ENCODE assay signal across 8 cellular contexts in genomic region chr18:48833701-48834394, GRCh38.
DNase-seq lines count a peak whose midpoint lies in the region; ATAC-seq and TF ChIP-seq lines count a peak whose summit lies in the region.

No MANE protein-coding gene starts in this region.

- H2BK15ac ChIP-seq in IMR-90 (ENCODE audit: low read depth, low read length): peak overlapping the region; percentile 51; the same call in 1 of the 3 replicates

- BruUV-seq in IMR-90 (replicated peaks; lab: Mats Ljungman, UMichigan): no TSS peak

- H3K56ac ChIP-seq in IMR-90 (ENCODE audit: extremely low read depth, insufficient read depth, low read length): no peak overlapping the region

- no peak for TF ChIP-seq RAD21 in IMR-90 (IDR thresholded peaks at IDR 0.05; ENCODE audit: low read length)

- H3K9me2 ChIP-seq in DOHH2 (replicated peaks; ENCODE audit: control insufficient read depth, low read length): no peaks in the 10 kb centered on the region

- H3K9ac ChIP-seq in IMR-90 (ENCODE audit: low read depth, low read length): no peak overlapping the region; the same call in 1 of the 2 replicates

- POLR2A ChIA-PET in IMR-90 (lab: Charles Lee; ENCODE audit: unreplicated experiment): interaction anchor here (0.7 kb wide), 1 partner anchor 958 kb away, joined by 4 read pairs; no protein-coding TSS in a partner anchor

- peaks cover 5% of the 10 kb centered on the region; the same call in 1 of the 2 replicates for H4K20me1 ChIP-seq in DOHH2 (ENCODE audit: control insufficient read depth, insufficient read depth, low read depth, low read length)
- H4K20me1 ChIP-seq in IMR-90 (ENCODE audit: insufficient read depth, low read length): no peaks in the 10 kb centered on the region

- peak; percentile 23 for DNase-seq in IMR-90
- DNase-seq in activated CD4-positive, alpha-beta T cell treated with anti-CD3 and anti-CD28 coated beads, Interleukin-2, amount 50 U/mL, for 48 hours: peak; percentile 72 to 80
- peak; percentile 45 for DNase-seq in fibroblast of villous mesenchyme (ENCODE audit: low read depth)
- peak; percentile 23 to 59 for DNase-seq in stimulated activated CD4-positive, alpha-beta T cell treated with anti-CD3 and anti-CD28 coated beads, Interleukin-4, amount 100 ng/mL, for 4 hours
- DNase-seq in foreskin melanocyte: no peak
- DNase-seq in cortex of kidney (lab: John Stamatoyannopoulos, UW): no peak

- TF ChIP-seq CTCF in DOHH2 (IDR thresholded peaks at IDR 0.05; ENCODE audit: low read depth, low read length, poor library complexity, severe bottlenecking) (no peak), IMR-90 (conservative IDR thresholded peaks at IDR 0.05; ENCODE audit: low read depth, low read length) (no peak), fibroblast of villous mesenchyme (IDR thresholded peaks at IDR 0.05; ENCODE audit: insufficient read depth, low read depth, low read length) (no peak)

- H3K27me3 ChIP-seq in DOHH2 (ENCODE audit: control insufficient read depth, low read length) (peaks cover 47% of the 10 kb centered on the region), IMR-90 (ENCODE audit: control insufficient read depth, insufficient read depth, low read length) (no peaks in the 10 kb centered on the region)

- peak overlapping the region; percentile 9 for H3K27ac ChIP-seq in DOHH2 (ENCODE audit: low read depth, low read length)
- H3K27ac ChIP-seq in IMR-90 (ENCODE audit: insufficient read depth, low read length): peak overlapping the region; percentile 10; the same call in 1 of the 2 replicates

- peaks cover 20 to 78% of the 10 kb centered on the region in 2 experiments; a peak in 3 of 4 replicates for H3K79me1 ChIP-seq in IMR-90 (ENCODE audit: low read depth in 1 of 2, low read length in 2 of 2)

- H4K91ac ChIP-seq in IMR-90 (ENCODE audit: insufficient read depth, low read depth, low read length): peak overlapping the region; percentile 85

- TF ChIP-seq POLR2A in IMR-90 (IDR thresholded peaks at IDR 0.05; ENCODE audit: low read depth, low read length): no peak

- H2BK120ac ChIP-seq in IMR-90 (ENCODE audit: low read depth, low read length): peak overlapping the region; percentile 93

- peak overlapping the region; percentile 34 for H2BK5ac ChIP-seq in IMR-90 (ENCODE audit: low read depth, low read length, poor library complexity, severe bottlenecking)

- H2BK20ac ChIP-seq in IMR-90 (ENCODE audit: low read depth, low read length): peak overlapping the region; percentile 24; the same call in 1 of the 2 replicates

- dilution Hi-C loops in IMR-90 (cut with HindIII; ENCODE audit: low sequenced_read_pairs, unreplicated experiment): no loop called here

- H3K9me1 ChIP-seq in IMR-90 (ENCODE audit: insufficient read depth, low read length): peaks cover 23% of the 10 kb centered on the region

- H2AFZ ChIP-seq in IMR-90 (replicated peaks; ENCODE audit: low read length, poor library complexity): no peak overlapping the region

- 0 out of 2 replicates have a peak, but pooled peaks cover 2% of the 10 kb centered on the region for H3F3A ChIP-seq in DOHH2 (ENCODE audit: control insufficient read depth, insufficient read depth)

- H3K36me3 ChIP-seq in DOHH2 (ENCODE audit: control insufficient read depth, low read length) (no peaks in the 10 kb centered on the region), IMR-90 (ENCODE audit: control insufficient read depth, insufficient read depth, low read length) (peaks cover 2% of the 10 kb centered on the region)

- H3K14ac ChIP-seq in IMR-90 (replicated peaks; ENCODE audit: low read depth, low read length): peak overlapping the region; percentile 61

- H3K4ac ChIP-seq in IMR-90 (ENCODE audit: low read depth, low read length): peak overlapping the region; percentile 98

- H3K9me3 ChIP-seq in DOHH2 (ENCODE audit: control insufficient read depth, insufficient read depth, low read length) (no peaks in the 10 kb centered on the region), IMR-90 (ENCODE audit: control insufficient read depth, insufficient read depth, low read length) (no peaks in the 10 kb centered on the region)

- peak overlapping the region; percentile 43 to 85; a peak in 2 of 4 replicates for H4K8ac ChIP-seq in IMR-90 (ENCODE audit: low read depth in 2 of 2, low read length in 2 of 2)

- H3K4me2 ChIP-seq in DOHH2 (ENCODE audit: low read length) (peak overlapping the region; percentile 76), IMR-90 (ENCODE audit: low read depth, low read length) (no peak overlapping the region)

- CTCF ChIA-PET in IMR-90 (lab: Yijun Ruan, JAX): interaction anchor here (0.8 kb wide), 1 partner anchor 91 kb away, joined by 4 read pairs; no protein-coding TSS in a partner anchor

- H3K79me2 ChIP-seq in DOHH2 (ENCODE audit: control insufficient read depth, low read length): no peaks in the 10 kb centered on the region

- in situ Hi-C loops in IMR-90 (cut with MboI; ENCODE audit: low sequenced_read_pairs): no loop called here

- WGBS in IMR-90 (ENCODE audit: extremely low coverage in 2 of 2, insufficient read length in 1 of 2), 2 experiments: 61% methylated on average over 5 of the region's 13 CpGs; no CpG with 5 or more reads in 1 of the 2 experiments

- H3K23ac ChIP-seq in IMR-90 (ENCODE audit: low read depth, low read length): no peak overlapping the region

- ATAC-seq in GM21447 (IDR thresholded peaks at IDR 0.05; ENCODE audit: unreplicated experiment): peak; percentile 77
- no peak for ATAC-seq in IMR-90 (ENCODE audit: low read depth)

- peaks cover 47% of the 10 kb centered on the region for H3K4me1 ChIP-seq in DOHH2 (ENCODE audit: control insufficient read depth, low read length)
- peaks cover 25% of the 10 kb centered on the region for H3K4me1 ChIP-seq in IMR-90 (ENCODE audit: control insufficient read depth, insufficient read depth, low read length)

- peak overlapping the region; percentile 90 for H2AK5ac ChIP-seq in IMR-90 (ENCODE audit: low read depth, low read length)

- no peak overlapping the region for H3K18ac ChIP-seq in IMR-90 (ENCODE audit: low read depth, low read length)

- H2AK9ac ChIP-seq in IMR-90 (replicated peaks; ENCODE audit: low read depth, low read length, poor library complexity): no peak overlapping the region

- H4K5ac ChIP-seq in IMR-90 (ENCODE audit: low read depth, low read length): no peak overlapping the region

- H3K4me3 ChIP-seq in DOHH2 (ENCODE audit: low read length) (peak overlapping the region; percentile 63), IMR-90 (ENCODE audit: insufficient read depth, low read depth, low read length) (no peak overlapping the region), fibroblast of villous mesenchyme (ENCODE audit: low read depth, low read length) (no peak overlapping the region)

- intact Hi-C loops in IMR-90 (cut with micrococcal nuclease): loop anchor here (10.0 kb wide), 1 partner anchor 401 kb away; no protein-coding TSS in a partner anchor

TF ChIP-seq in IMR-90, 13 proteins besides CTCF, POLR2A, EP300 and RAD21:
- TF ChIP-seq MAFK (IDR thresholded peaks at IDR 0.05; ENCODE audit: low read depth, low read length) (no peak), CEBPB (IDR thresholded peaks at IDR 0.05; ENCODE audit: low read depth, low read length) (no peak), SMC3 (IDR thresholded peaks at IDR 0.05; ENCODE audit: low read depth, low read length) (no peak), RFX5 (IDR thresholded peaks at IDR 0.05; ENCODE audit: low read depth, low read length) (no peak), BHLHE40 (IDR thresholded peaks at IDR 0.05; ENCODE audit: low read depth, low read length) (no peak), MAZ (IDR thresholded peaks at IDR 0.05; ENCODE audit: borderline replicate concordance, low read depth, low read length) (no peak), NFE2L2 (IDR thresholded peaks at IDR 0.05; ENCODE audit: low read depth, low read length) (no peak), USF2 (IDR thresholded peaks at IDR 0.05; ENCODE audit: low read depth, low read length) (no peak), RCOR1 (IDR thresholded peaks at IDR 0.05; ENCODE audit: insufficient replicate concordance, low read length) (no peak), FOS (IDR thresholded peaks at IDR 0.05; ENCODE audit: low read depth, low read length) (no peak), CHD1 (IDR thresholded peaks at IDR 0.05; ENCODE audit: low read depth, low read length) (no peak)

Comparison
In these comparisons a context has a peak if more than half of its experiments do, and no peak if none do; other contexts are left out.
1. DNase-seq: peak in IMR-90 (single experiment), activated CD4-positive, alpha-beta T cell treated with anti-CD3 and anti-CD28 coated beads, Interleukin-2, amount 50 U/mL, for 48 hours (2 of 2), fibroblast of villous mesenchyme (single experiment) and stimulated activated CD4-positive, alpha-beta T cell treated with anti-CD3 and anti-CD28 coated beads, Interleukin-4, amount 100 ng/mL, for 4 hours (2 of 2); none in foreskin melanocyte (single experiment) and cortex of kidney (single experiment).